ENCODE assay signal across 29 cellular contexts in the genomic region with DNA sequence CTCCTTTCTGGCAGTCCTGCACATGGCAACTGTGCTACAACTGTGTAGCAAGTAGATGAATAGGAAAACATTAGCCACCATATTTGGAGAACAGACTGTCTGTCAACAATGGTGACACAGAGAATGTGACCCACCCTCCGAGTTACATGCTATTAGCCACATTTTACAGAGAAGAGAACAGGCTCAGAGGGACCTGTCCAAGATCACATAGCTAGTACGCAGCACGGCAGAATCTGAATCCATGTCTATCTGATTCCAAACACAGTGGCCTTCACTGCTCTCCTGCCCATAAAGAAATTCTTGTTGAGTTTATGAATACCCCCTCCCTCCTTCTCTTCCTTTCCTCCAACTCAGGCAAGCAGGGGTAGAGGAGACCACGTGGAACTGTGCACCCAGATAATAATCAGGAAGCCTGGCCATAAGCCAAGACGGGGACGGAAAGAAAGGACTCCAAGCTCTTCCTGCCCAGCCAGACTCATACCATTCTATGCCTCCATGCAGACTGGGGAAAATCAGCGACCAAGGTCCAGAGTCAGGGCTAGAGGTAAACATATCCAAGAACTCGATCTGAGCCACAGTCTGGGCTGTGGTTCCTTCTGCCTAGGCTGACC.
DNase-seq lines count a peak whose midpoint lies in the region; ATAC-seq and TF ChIP-seq lines count a peak whose summit lies in the region.
"Had no signal": no experiment of that assay in that cellular context is flagged by ENCODE, and none has a peak within 500 bp of the region (broad histone marks: within the 10 kb centered on the region; RNA-seq: fewer than 3 reads in every experiment).

No MANE protein-coding gene starts in this region.

- H3K27me3 ChIP-seq in A673 (replicated peaks; ENCODE audit: insufficient read depth, low read depth, low read length, poor library complexity) (no peaks in the 10 kb centered on the region), body of pancreas (no peaks in the 10 kb centered on the region), right lobe of liver (no peaks in the 10 kb centered on the region), PC-3 (ENCODE audit: low read length) (no peaks in the 10 kb centered on the region)
- no peaks in the 10 kb centered on the region for H3K27me3 ChIP-seq in naive thymus-derived CD4-positive, alpha-beta T cell (ENCODE audit: control insufficient read depth in 2 of 2, insufficient read depth in 2 of 2, low read length in 2 of 2)
- H3K27me3 ChIP-seq: adrenal gland, ovary, vagina had no signal

- H3K9ac ChIP-seq in PC-3 (ENCODE audit: low read length): no peak overlapping the region

- H3K9me3 ChIP-seq in A673 (ENCODE audit: low read depth, low read length, poor library complexity, severe bottlenecking) (no peaks in the 10 kb centered on the region), body of pancreas (no peaks in the 10 kb centered on the region), right lobe of liver (no peaks in the 10 kb centered on the region), PC-3 (ENCODE audit: low read length) (no peaks in the 10 kb centered on the region)
- H3K9me3 ChIP-seq in naive thymus-derived CD4-positive, alpha-beta T cell (ENCODE audit: control insufficient read depth in 2 of 3, low read length in 3 of 3): no peaks in the 10 kb centered on the region
- H3K9me3 ChIP-seq: adrenal gland, HAP-1, ovary, thoracic aorta, vagina had no signal

- peak; percentile 47 for DNase-seq in A673 (ENCODE audit: low spot score)
- DNase-seq in NCI-H1105 (lab: John Stamatoyannopoulos, UW): peak; percentile 6
- peak in 3 of 4 donors; percentile 19 to 63 (median 52) for DNase-seq in body of pancreas
- DNase-seq in right lobe of liver: peak in 1 of 3 donors; percentile 43
- no peak for DNase-seq in PC-3
- DNase-seq in naive thymus-derived CD4-positive, alpha-beta T cell: no peak
- DNase-seq in stimulated activated naive CD8-positive, alpha-beta T cell treated with anti-CD3 and anti-CD28 coated beads, Interleukin-15, Interleukin-2, amounts not matched to agents 100 U/mL and 50 U/mL, for 24 hours: no peak
- no peak for DNase-seq in NCI-H2081 treated with DMSO at 0.1 percent for 48 hours (lab: John Stamatoyannopoulos, UW)
- DNase-seq: ACHN; activated naive CD4-positive, alpha-beta T cell treated with anti-CD3 and anti-CD28 coated beads, Interleukin-2, amount 10 ng/mL, durations not matched to agents 7 days and 5 days; CD8-positive, alpha-beta T cell; hippocampal formation; Karpas-422; NCI-H1436 treated with DMSO at 0.1 percent for 48 hours; NCI-H2107; NCI-H748 treated with DMSO at 0.1 percent for 48 hours; ovary; T-helper 17 cell had no signal

- POLR2A ChIA-PET in A673 (lab: Charles Lee; ENCODE audit: low non-redundant PET): interaction anchor here (0.5 to 0.6 kb wide), 2 partner anchors 103 to 1340 kb away, joined by 4 to 10 read pairs; no protein-coding TSS in a partner anchor
- POLR2A ChIA-PET in PC-3 (lab: Charles Lee; ENCODE audit: unreplicated experiment): no interaction called here
- POLR2A ChIA-PET in naive thymus-derived CD4-positive, alpha-beta T cell (lab: Charles Lee): no interaction called here

- H3K4me1 ChIP-seq in A673 (ENCODE audit: insufficient read depth, low read length, poor library complexity, severe bottlenecking) (peaks cover 6% of the 10 kb centered on the region), body of pancreas (peaks cover 12% of the 10 kb centered on the region), right lobe of liver (peaks cover 0 to 36% (median 17%) of the 10 kb centered on the region in 4 donors), PC-3 (ENCODE audit: insufficient read depth, low read length) (no peaks in the 10 kb centered on the region)
- H3K4me1 ChIP-seq in naive thymus-derived CD4-positive, alpha-beta T cell (ENCODE audit: control insufficient read depth in 2 of 2, insufficient read depth in 2 of 2, low read length in 2 of 2): no peaks in the 10 kb centered on the region
- H3K4me1 ChIP-seq: adrenal gland, HAP-1 had no signal

- no peak overlapping the region for H3K4me3 Mint-ChIP-seq in naive thymus-derived CD4-positive, alpha-beta T cell
- H3K4me3 Mint-ChIP-seq: activated naive CD4-positive, alpha-beta T cell treated with anti-CD3 and anti-CD28 coated beads, Interleukin-2, amount 10 ng/mL, durations not matched to agents 7 days and 5 days; activated T-helper 17 cell treated with anti-CD3 and anti-CD28 coated beads, Interleukin-2, amount 50 U/mL, for 72 hours; B cell; CD8-positive, alpha-beta T cell; dendritic cell treated with granulocyte-macrophage colony-stimulating factor and Interleukin-4, amounts not matched to agents 40 ng/mL and 50 ng/mL, for 4 days; stimulated activated naive CD8-positive, alpha-beta T cell treated with anti-CD3 and anti-CD28 coated beads, Interleukin-15, Interleukin-2, amounts not matched to agents 100 ng/mL and 50 ng/mL, for 24 hours; T-helper 17 cell had no signal

- BruUV-seq in A673 (replicated peaks; lab: Mats Ljungman, UMichigan) (no TSS peak), PC-3 (replicated peaks; lab: Mats Ljungman, UMichigan) (no TSS peak)

- H3K4me3 ChIP-seq in A673 (ENCODE audit: low read depth, low read length, poor library complexity, severe bottlenecking) (no peak overlapping the region), body of pancreas (no peak overlapping the region), right lobe of liver (no peak overlapping the region), PC-3 (ENCODE audit: low read length) (no peak overlapping the region)
- no peak overlapping the region for H3K4me3 ChIP-seq in naive thymus-derived CD4-positive, alpha-beta T cell (ENCODE audit: low read length)
- H3K4me3 ChIP-seq: adrenal gland, HAP-1, ovary, SK-N-MC, smooth muscle cell, thoracic aorta, vagina had no signal

- H3K27ac Mint-ChIP-seq in naive thymus-derived CD4-positive, alpha-beta T cell: no peak overlapping the region
- H3K27ac Mint-ChIP-seq: activated naive CD4-positive, alpha-beta T cell treated with anti-CD3 and anti-CD28 coated beads, Interleukin-2, amount 10 ng/mL, durations not matched to agents 7 days and 5 days; activated T-helper 17 cell treated with anti-CD3 and anti-CD28 coated beads, Interleukin-2, amount 50 U/mL, for 72 hours; B cell; CD8-positive, alpha-beta T cell; dendritic cell treated with granulocyte-macrophage colony-stimulating factor and Interleukin-4, amounts not matched to agents 40 ng/mL and 50 ng/mL, for 4 days; stimulated activated naive CD8-positive, alpha-beta T cell treated with anti-CD3 and anti-CD28 coated beads, Interleukin-15, Interleukin-2, amounts not matched to agents 100 ng/mL and 50 ng/mL, for 24 hours; T-helper 17 cell had no signal

- 38 to 46% methylated on average over 8 of the region's 8 CpGs for WGBS in body of pancreas, 2 donors
- 8% methylated on average over 4 of the region's 8 CpGs for WGBS in right lobe of liver (ENCODE audit: insufficient coverage, low coverage, low lambda C conversion rate, missing lambda C conversion rate)

- intact Hi-C loops in A673 (cut with micrococcal nuclease; ENCODE audit: unreplicated experiment): no loop called here
- intact Hi-C loops in body of pancreas (cut with DNase I): no loop called here
- intact Hi-C loops in right lobe of liver (cut with DNase I): no loop called here
- intact Hi-C loops in PC-3 (cut with micrococcal nuclease): no loop called here
- intact Hi-C loops in naive thymus-derived CD4-positive, alpha-beta T cell (cut with micrococcal nuclease): no loop called here

- CTCF ChIA-PET in A673 (lab: Charles Lee): no interaction called here
- CTCF ChIA-PET in PC-3 (lab: Charles Lee): no interaction called here
- CTCF ChIA-PET in naive thymus-derived CD4-positive, alpha-beta T cell (lab: Charles Lee): no interaction called here

- no peaks in the 10 kb centered on the region for H3K4me1 Mint-ChIP-seq in naive thymus-derived CD4-positive, alpha-beta T cell
- H3K4me1 Mint-ChIP-seq: activated naive CD4-positive, alpha-beta T cell treated with anti-CD3 and anti-CD28 coated beads, Interleukin-2, amount 10 ng/mL, durations not matched to agents 7 days and 5 days; activated T-helper 17 cell treated with anti-CD3 and anti-CD28 coated beads, Interleukin-2, amount 50 U/mL, for 72 hours; B cell; T-helper 17 cell had no signal

- H2AFZ ChIP-seq in PC-3 (ENCODE audit: low read length): no peak overlapping the region

- TF ChIP-seq POLR2A in body of pancreas (IDR thresholded peaks at IDR 0.05): no peak
- no peak for TF ChIP-seq POLR2A in right lobe of liver (IDR thresholded peaks at IDR 0.05)

- H4K20me1 ChIP-seq in PC-3 (ENCODE audit: low read length): no peaks in the 10 kb centered on the region

- H3K9me3 Mint-ChIP-seq in naive thymus-derived CD4-positive, alpha-beta T cell: peaks cover 0 to 3% (median 0%) of the 10 kb centered on the region in 11 donors
- H3K9me3 Mint-ChIP-seq: activated naive CD4-positive, alpha-beta T cell treated with anti-CD3 and anti-CD28 coated beads, Interleukin-2, amount 10 ng/mL, durations not matched to agents 7 days and 5 days; activated T-helper 17 cell treated with anti-CD3 and anti-CD28 coated beads, Interleukin-2, amount 50 U/mL, for 72 hours; CD8-positive, alpha-beta T cell; dendritic cell treated with granulocyte-macrophage colony-stimulating factor and Interleukin-4, amounts not matched to agents 40 ng/mL and 50 ng/mL, for 4 days; stimulated activated naive CD8-positive, alpha-beta T cell treated with anti-CD3 and anti-CD28 coated beads, Interleukin-15, Interleukin-2, amounts not matched to agents 100 ng/mL and 50 ng/mL, for 24 hours had no signal

- H3K27me3 Mint-ChIP-seq in naive thymus-derived CD4-positive, alpha-beta T cell: peaks cover 6 to 22% (median 8%) of the 10 kb centered on the region in 5 donors

- H3K27ac ChIP-seq in A673 (ENCODE audit: low read depth, low read length, poor library complexity, severe bottlenecking) (no peak overlapping the region), body of pancreas (no peak overlapping the region), right lobe of liver (no peak overlapping the region), PC-3 (ENCODE audit: low read length) (no peak overlapping the region)
- no peak overlapping the region for H3K27ac ChIP-seq in naive thymus-derived CD4-positive, alpha-beta T cell (ENCODE audit: low read depth, low read length)
- H3K27ac ChIP-seq: adrenal gland, HL-60, ovary, SK-N-MC, thoracic aorta, vagina had no signal

- no peaks in the 10 kb centered on the region for H3F3A ChIP-seq in PC-3 (ENCODE audit: low read length, unreplicated experiment)

- ATAC-seq in body of pancreas (no peak), right lobe of liver (peak; percentile 65 to 71 (median 68)), PC-3 (no peak)
- ATAC-seq in naive thymus-derived CD4-positive, alpha-beta T cell: no peak
- ATAC-seq in stimulated activated naive CD8-positive, alpha-beta T cell treated with anti-CD3 and anti-CD28 coated beads, Interleukin-15, Interleukin-2, amounts not matched to agents 100 U/mL and 50 U/mL, for 24 hours: no peak
- ATAC-seq: activated T-helper 17 cell treated with anti-CD3 and anti-CD28 coated beads, Interleukin-2, amount 50 U/mL, for 72 hours; CD8-positive, alpha-beta T cell; T-helper 17 cell had no signal

- H3K9me2 ChIP-seq in PC-3 (replicated peaks; ENCODE audit: low read length): no peaks in the 10 kb centered on the region

- H3K4me2 ChIP-seq in PC-3 (ENCODE audit: low read length): no peak overlapping the region
- H3K4me2 ChIP-seq: smooth muscle cell had no signal

- no peaks in the 10 kb centered on the region for H3K36me3 Mint-ChIP-seq in naive thymus-derived CD4-positive, alpha-beta T cell
- H3K36me3 Mint-ChIP-seq: activated naive CD4-positive, alpha-beta T cell treated with anti-CD3 and anti-CD28 coated beads, Interleukin-2, amount 10 ng/mL, durations not matched to agents 7 days and 5 days; CD8-positive, alpha-beta T cell had no signal

- TF ChIP-seq CTCF in A673 (conservative IDR thresholded peaks at IDR 0.05; ENCODE audit: low read depth, low read length) (no peak), body of pancreas (IDR thresholded peaks at IDR 0.05) (no peak), right lobe of liver (IDR thresholded peaks at IDR 0.05) (no peak), PC-3 (conservative IDR thresholded peaks at IDR 0.05; ENCODE audit: low read depth, low read length) (no peak)

- no peaks in the 10 kb centered on the region for H3K79me2 ChIP-seq in PC-3 (ENCODE audit: low read length)

- H3K36me3 ChIP-seq in A673 (ENCODE audit: insufficient read depth, low read length, poor library complexity, severe bottlenecking) (no peaks in the 10 kb centered on the region), body of pancreas (replicated peaks in 1 of 2; ENCODE audit: insufficient read depth in 1 of 2, low read depth in 2 of 2) (no peaks in the 10 kb centered on the region), right lobe of liver (no peaks in the 10 kb centered on the region), PC-3 (ENCODE audit: low read depth, low read length) (no peaks in the 10 kb centered on the region)
- H3K36me3 ChIP-seq in naive thymus-derived CD4-positive, alpha-beta T cell (ENCODE audit: control insufficient read depth in 2 of 3, insufficient read depth in 3 of 3, low read length in 3 of 3): no peaks in the 10 kb centered on the region
- H3K36me3 ChIP-seq: adrenal gland, HAP-1, ovary, thoracic aorta, vagina had no signal

Comparison
In these comparisons a context has a peak if more than half of its experiments do, and no peak if none do; other contexts are left out.
1. DNase-seq: peak in A673 (single experiment), NCI-H1105 (single experiment) and body of pancreas (3 of 4); none in PC-3 (single experiment), naive thymus-derived CD4-positive, alpha-beta T cell (0 of 9), stimulated activated naive CD8-positive, alpha-beta T cell treated with anti-CD3 and anti-CD28 coated beads, Interleukin-15, Interleukin-2, amounts not matched to agents 100 U/mL and 50 U/mL, for 24 hours (single experiment) and NCI-H2081 treated with DMSO at 0.1 percent for 48 hours (single experiment).
2. ATAC-seq: peak in right lobe of liver (4 of 4); none in body of pancreas (single experiment), PC-3 (single experiment), naive thymus-derived CD4-positive, alpha-beta T cell (single experiment) and stimulated activated naive CD8-positive, alpha-beta T cell treated with anti-CD3 and anti-CD28 coated beads, Interleukin-15, Interleukin-2, amounts not matched to agents 100 U/mL and 50 U/mL, for 24 hours (single experiment).